1 cellular context compared by ENCODE assay signal in the genomic region with DNA sequence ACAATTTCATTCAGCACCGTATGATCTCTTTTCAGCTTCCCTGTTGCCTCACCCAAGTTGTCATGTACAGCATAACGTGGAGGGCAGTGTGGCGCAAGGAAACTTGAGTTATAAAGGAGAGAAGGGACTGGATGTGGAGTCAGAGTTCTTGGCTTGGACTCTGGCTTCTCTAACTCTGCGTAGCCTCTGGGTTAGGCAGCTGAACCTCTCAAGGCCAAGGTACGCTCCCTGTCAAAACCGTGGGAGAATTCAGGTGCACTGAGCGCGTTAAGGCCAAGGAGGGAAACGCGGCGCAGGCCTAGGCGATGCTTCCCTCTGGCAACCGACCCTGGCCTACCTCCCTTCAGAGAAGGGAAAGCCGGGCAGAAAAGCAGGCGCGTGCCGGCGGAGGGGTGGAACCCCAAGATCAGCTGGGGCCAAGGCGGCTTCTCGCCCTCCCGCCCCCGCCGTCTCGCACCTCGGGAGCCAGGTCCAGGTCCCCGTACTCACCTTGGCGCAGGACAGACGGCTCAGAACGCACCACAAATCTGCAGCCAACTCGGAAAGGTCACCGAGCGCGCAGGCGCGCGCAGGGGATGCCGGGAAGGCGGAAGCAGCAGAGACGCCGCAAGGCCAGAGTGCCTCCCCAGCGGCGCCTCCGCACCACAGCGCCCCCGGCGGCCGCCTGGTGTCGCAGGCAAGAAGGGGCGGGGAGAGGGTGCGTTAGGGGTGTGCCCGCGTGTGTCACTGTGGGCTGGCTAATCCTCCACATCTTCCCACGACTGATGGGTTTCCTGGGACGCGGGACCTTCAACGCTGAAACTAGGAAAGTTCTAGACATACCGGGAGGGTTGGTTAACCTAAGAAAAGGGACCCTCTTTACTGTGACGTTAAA.
A peak's percentile ranks its signal among the peaks of the same experiment; 100 is the strongest.
TF ChIP-seq lines count a peak whose summit lies in the region.

No MANE protein-coding gene starts in this region.

TF ChIP-seq in WTC11, 78 proteins besides CTCF, POLR2A, EP300 and RAD21 (continued from another document):
- TF ChIP-seq EMX1 (CRISPR knock-in tag; IDR thresholded peaks at IDR 0.05) (0 out of 2 replicates have a peak, but pooled peaks have one; percentile 15), SP1 (CRISPR knock-in tag; conservative IDR thresholded peaks at IDR 0.05) (peak; percentile 88), NR1H2 (CRISPR knock-in tag; IDR thresholded peaks at IDR 0.05) (no peak), CBFB (CRISPR knock-in tag; IDR thresholded peaks at IDR 0.05; ENCODE audit: low read depth) (0 out of 2 replicates have a peak, but pooled peaks have one; percentile 44), ESRRA (CRISPR knock-in tag; IDR thresholded peaks at IDR 0.05; ENCODE audit: borderline replicate concordance) (peak; percentile 90), CREB1 (CRISPR knock-in tag; IDR thresholded peaks at IDR 0.05) (no peak), ZNF396 (CRISPR knock-in tag; IDR thresholded peaks at IDR 0.05; ENCODE audit: borderline replicate concordance) (no peak), SOX15 (CRISPR knock-in tag; IDR thresholded peaks at IDR 0.05) (no peak)
- TF ChIP-seq, protein P1, sequence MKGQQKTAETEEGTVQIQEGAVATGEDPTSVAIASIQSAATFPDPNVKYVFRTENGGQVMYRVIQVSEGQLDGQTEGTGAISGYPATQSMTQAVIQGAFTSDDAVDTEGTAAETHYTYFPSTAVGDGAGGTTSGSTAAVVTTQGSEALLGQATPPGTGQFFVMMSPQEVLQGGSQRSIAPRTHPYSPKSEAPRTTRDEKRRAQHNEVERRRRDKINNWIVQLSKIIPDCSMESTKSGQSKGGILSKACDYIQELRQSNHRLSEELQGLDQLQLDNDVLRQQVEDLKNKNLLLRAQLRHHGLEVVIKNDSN (CRISPR knock-in tag; IDR thresholded peaks at IDR 0.05): peak; percentile 39; the same call in 1 of the 2 replicates
- TF ChIP-seq, protein P2, sequence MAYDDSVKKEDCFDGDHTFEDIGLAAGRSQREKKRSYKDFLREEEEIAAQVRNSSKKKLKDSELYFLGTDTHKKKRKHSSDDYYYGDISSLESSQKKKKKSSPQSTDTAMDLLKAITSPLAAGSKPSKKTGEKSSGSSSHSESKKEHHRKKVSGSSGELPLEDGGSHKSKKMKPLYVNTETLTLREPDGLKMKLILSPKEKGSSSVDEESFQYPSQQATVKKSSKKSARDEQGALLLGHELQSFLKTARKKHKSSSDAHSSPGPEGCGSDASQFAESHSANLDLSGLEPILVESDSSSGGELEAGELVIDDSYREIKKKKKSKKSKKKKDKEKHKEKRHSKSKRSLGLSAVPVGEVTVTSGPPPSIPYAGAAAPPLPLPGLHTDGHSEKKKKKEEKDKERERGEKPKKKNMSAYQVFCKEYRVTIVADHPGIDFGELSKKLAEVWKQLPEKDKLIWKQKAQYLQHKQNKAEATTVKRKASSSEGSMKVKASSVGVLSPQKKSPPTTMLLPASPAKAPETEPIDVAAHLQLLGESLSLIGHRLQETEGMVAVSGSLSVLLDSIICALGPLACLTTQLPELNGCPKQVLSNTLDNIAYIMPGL (CRISPR knock-in tag; IDR thresholded peaks at IDR 0.05): peak; percentile 75; the same call in 1 of the 2 replicates
